In genomic region chr5:172163346-172163745, GRCh38 we compare ENCODE assay signal across 12 cellular contexts. TPM values are rescaled to one million over a fixed set of nuclear protein-coding genes. Genes with fewer than 3 reads are reported as not detected.
DNase-seq lines count a peak whose midpoint lies in the region; ATAC-seq and FAIRE-seq lines count a peak whose summit lies in the region.
"Had no signal": no experiment of that assay in that cellular context is flagged by ENCODE, and none has a peak within 500 bp of the region (broad histone marks: within the 10 kb centered on the region; RNA-seq: fewer than 3 reads in every experiment).

No MANE protein-coding gene starts in this region.

- H3K27me3 ChIP-seq in adipocyte (replicated peaks; ENCODE audit: control insufficient read depth, insufficient read depth, low read length): no peaks in the 10 kb centered on the region
- H3K27me3 ChIP-seq: neural progenitor cell had no signal

- H3K9me3 ChIP-seq in adipocyte (ENCODE audit: control insufficient read depth, low read length): no peaks in the 10 kb centered on the region

- peak; percentile 60 for ATAC-seq in left cardiac atrium

- no peak for FAIRE-seq in GM19239 (lab: Jason Lieb, UNC)

- H3K36me3 ChIP-seq in adipocyte (ENCODE audit: control insufficient read depth, insufficient read depth, low read length, severe bottlenecking): no peaks in the 10 kb centered on the region
- H3K36me3 ChIP-seq: neural progenitor cell had no signal

- peak overlapping the region; percentile 47 for H3K9ac ChIP-seq in adipocyte (ENCODE audit: low read length)
- H3K9ac ChIP-seq: neural progenitor cell had no signal

- H3K4me3 ChIP-seq in adipocyte (ENCODE audit: low read length): no peak overlapping the region
- H3K4me3 ChIP-seq: neural progenitor cell had no signal

- peaks cover 31% of the 10 kb centered on the region for H3K4me1 ChIP-seq in adipocyte (ENCODE audit: control insufficient read depth, insufficient read depth, low read length)

- DNase-seq in EH (ENCODE audit: low read depth) (peak; percentile 38), adipocyte (ENCODE audit: low read depth) (no peak), left cardiac atrium (peak; percentile 55), pons (ENCODE audit: low spot score) (peak; percentile 77), ureter (ENCODE audit: low spot score) (no peak), GM19239 (ENCODE audit: insufficient read length, low spot score) (no peak), middle frontal gyrus (ENCODE audit: extremely low spot score, low spot score) (no peak), DMS53 (lab: John Stamatoyannopoulos, UW) (no peak)
- DNase-seq: HCEC 1CT, NCI-H1694, T-helper 1 cell had no signal

- intact Hi-C loops in left cardiac atrium (cut with DNase I): no loop called here

RNA-seq across cellular contexts. Expression of gene STK10, which starts 24.7 kb away (rescaled TPM):
- 10 to 100 TPM; 15.4 to 18.1 TPM for total RNA-seq in left cardiac atrium
- total RNA-seq in ureter: 41.9 TPM

RNA-seq across cellular contexts. Expression of gene EFCAB9, which starts 30.6 kb away (rescaled TPM):
- total RNA-seq in left cardiac atrium: not detected
- not detected for total RNA-seq in ureter

Comparison
In these comparisons a context has a peak if more than half of its experiments do, and no peak if none do; other contexts are left out.
1. DNase-seq: peak in EH (single experiment), left cardiac atrium (single experiment) and pons (single experiment); none in adipocyte (single experiment), ureter (single experiment), GM19239 (single experiment), middle frontal gyrus (single experiment) and DMS53 (single experiment).